In genomic region chr3:82088749-82089148, GRCh38 we compare ENCODE assay signal across 10 cellular contexts.
DNase-seq lines count a peak whose midpoint lies in the region; ATAC-seq, FAIRE-seq and TF ChIP-seq lines count a peak whose summit lies in the region.
"Had no signal": no experiment of that assay in that cellular context is flagged by ENCODE, and none has a peak within 500 bp of the region (broad histone marks: within the 10 kb centered on the region; RNA-seq: fewer than 3 reads in every experiment).

No MANE protein-coding gene starts in this region.

- peaks cover 14% of the 10 kb centered on the region for H3K4me1 ChIP-seq in DOHH2 (ENCODE audit: control insufficient read depth, low read length)
- H3K4me1 ChIP-seq in astrocyte (ENCODE audit: insufficient read depth, low read length), result peaks cover 11% of the 10 kb centered on the region
- H3K4me1 ChIP-seq in hepatocyte (ENCODE audit: insufficient read depth), result no peaks in the 10 kb centered on the region
- peaks cover 41% of the 10 kb centered on the region for H3K4me1 ChIP-seq in GM23338 (ENCODE audit: insufficient read depth)

- no peaks in the 10 kb centered on the region for H3K27me3 Mint-ChIP-seq in astrocyte (ENCODE audit: low read depth, unreplicated experiment)
- peaks cover 1% of the 10 kb centered on the region for H3K27me3 Mint-ChIP-seq in GM23338 (ENCODE audit: insufficient read depth, low read depth, poor library complexity)
- peaks cover 3% of the 10 kb centered on the region for H3K27me3 Mint-ChIP-seq in activated naive CD8-positive, alpha-beta T cell treated with anti-CD3 and anti-CD28 coated beads for 36 hours

- peak overlapping the region; percentile 22; the same call in 1 of the 2 replicates for H3K27ac ChIP-seq in DOHH2 (ENCODE audit: low read depth, low read length)
- no peak overlapping the region for H3K27ac ChIP-seq in astrocyte (ENCODE audit: low read depth, low read length)
- H3K27ac ChIP-seq in hepatocyte, result no peak overlapping the region
- H3K27ac ChIP-seq in GM23338 (ENCODE audit: low read depth), result no peak overlapping the region

- H3K9me2 ChIP-seq in DOHH2 (replicated peaks; ENCODE audit: control insufficient read depth, low read length) (no peaks in the 10 kb centered on the region), hepatocyte (replicated peaks; ENCODE audit: insufficient read depth) (no peaks in the 10 kb centered on the region), GM23338 (ENCODE audit: insufficient read depth) (no peaks in the 10 kb centered on the region; the same call in 1 of the 2 replicates)

- FAIRE-seq in astrocyte (lab: Jason Lieb, UNC), result no peak

- H3K4me3 Mint-ChIP-seq in astrocyte (ENCODE audit: unreplicated experiment), result no peak overlapping the region
- no peak overlapping the region for H3K4me3 Mint-ChIP-seq in GM23338
- H3K4me3 Mint-ChIP-seq in activated naive CD8-positive, alpha-beta T cell treated with anti-CD3 and anti-CD28 coated beads for 36 hours, result no peak overlapping the region
- H3K4me3 Mint-ChIP-seq: mesothelial cell of epicardium had no signal

- DNase-seq in astrocyte (ENCODE audit: low read depth) (no peak), hepatocyte (ENCODE audit: low spot score) (no peak), GM23338 (ENCODE audit: low spot score) (no peak)
- DNase-seq in activated naive CD8-positive, alpha-beta T cell treated with anti-CD3 and anti-CD28 coated beads for 36 hours, result no peak
- DNase-seq: DMS79 treated with DMSO at 0.1 percent for 48 hours had no signal

- no peaks in the 10 kb centered on the region for H3K36me3 ChIP-seq in DOHH2 (ENCODE audit: control insufficient read depth, low read length)
- H3K36me3 ChIP-seq in astrocyte (ENCODE audit: insufficient read depth, low read length), result no peaks in the 10 kb centered on the region
- H3K36me3 ChIP-seq in hepatocyte (replicated peaks; ENCODE audit: insufficient read depth, low read depth), result no peaks in the 10 kb centered on the region
- H3K36me3 ChIP-seq in GM23338 (ENCODE audit: insufficient read depth), result no peaks in the 10 kb centered on the region

- peaks cover 27% of the 10 kb centered on the region for H3K4me1 Mint-ChIP-seq in astrocyte (ENCODE audit: low read depth, unreplicated experiment)
- peaks cover 29% of the 10 kb centered on the region for H3K4me1 Mint-ChIP-seq in GM23338
- H3K4me1 Mint-ChIP-seq in activated naive CD8-positive, alpha-beta T cell treated with anti-CD3 and anti-CD28 coated beads for 36 hours, result no peaks in the 10 kb centered on the region
- H3K4me1 Mint-ChIP-seq: mesothelial cell of epicardium had no signal

- WGBS in hepatocyte (ENCODE audit: low lambda C conversion rate, missing lambda C conversion rate), result 83% methylated on average over 3 of the region's 3 CpGs

- peak overlapping the region; percentile 88 for H3K27ac Mint-ChIP-seq in astrocyte (ENCODE audit: unreplicated experiment)
- H3K27ac Mint-ChIP-seq in GM23338, result no peak overlapping the region; the same call in 1 of the 2 replicates
- no peak overlapping the region for H3K27ac Mint-ChIP-seq in activated naive CD8-positive, alpha-beta T cell treated with anti-CD3 and anti-CD28 coated beads for 36 hours
- H3K27ac Mint-ChIP-seq: mesothelial cell of epicardium had no signal

- ATAC-seq in GM21360 (IDR thresholded peaks at IDR 0.05; ENCODE audit: unreplicated experiment) (peak; percentile 54), HG03432 (IDR thresholded peaks at IDR 0.05; ENCODE audit: unreplicated experiment) (peak; percentile 82), GM19395 (IDR thresholded peaks at IDR 0.05; ENCODE audit: unreplicated experiment) (no peak), GM23338 (no peak)

- H3K4me3 ChIP-seq in DOHH2 (ENCODE audit: low read length), result no peak overlapping the region
- no peak overlapping the region for H3K4me3 ChIP-seq in astrocyte (ENCODE audit: insufficient read depth, low read depth, low read length)
- H3K4me3 ChIP-seq in hepatocyte, result no peak overlapping the region
- no peak overlapping the region for H3K4me3 ChIP-seq in GM23338

- H3K79me2 ChIP-seq in DOHH2 (ENCODE audit: control insufficient read depth, low read length), result no peaks in the 10 kb centered on the region
- H3K79me2 ChIP-seq in astrocyte (ENCODE audit: insufficient read depth, low read length), result no peaks in the 10 kb centered on the region
- no peaks in the 10 kb centered on the region for H3K79me2 ChIP-seq in hepatocyte
- no peaks in the 10 kb centered on the region for H3K79me2 ChIP-seq in GM23338 (replicated peaks; ENCODE audit: insufficient read depth)

- H2AFZ ChIP-seq in astrocyte (ENCODE audit: low read depth, low read length) (peak overlapping the region; percentile 62), hepatocyte (no peak overlapping the region), GM23338 (no peak overlapping the region)

- H3K4me2 ChIP-seq in DOHH2 (ENCODE audit: low read length) (peak overlapping the region; percentile 46), astrocyte (ENCODE audit: low read length) (no peak overlapping the region), hepatocyte (no peak overlapping the region), GM23338 (no peak overlapping the region)

- no peaks in the 10 kb centered on the region for H3K27me3 ChIP-seq in DOHH2 (ENCODE audit: control insufficient read depth, low read length)
- H3K27me3 ChIP-seq in astrocyte (ENCODE audit: insufficient read depth, low read length), result no peaks in the 10 kb centered on the region
- no peaks in the 10 kb centered on the region for H3K27me3 ChIP-seq in hepatocyte
- H3K27me3 ChIP-seq in GM23338 (ENCODE audit: insufficient read depth), result no peaks in the 10 kb centered on the region

- H3K9me3 Mint-ChIP-seq in astrocyte (ENCODE audit: unreplicated experiment), result no peaks in the 10 kb centered on the region
- peaks cover 5% of the 10 kb centered on the region; the same call in 2 of the 3 replicates for H3K9me3 Mint-ChIP-seq in GM23338
- peaks cover 4% of the 10 kb centered on the region for H3K9me3 Mint-ChIP-seq in activated naive CD8-positive, alpha-beta T cell treated with anti-CD3 and anti-CD28 coated beads for 36 hours

- peak overlapping the region; percentile 21 for H3K9ac ChIP-seq in astrocyte (ENCODE audit: low read length)

- H4K20me1 ChIP-seq in DOHH2 (ENCODE audit: control insufficient read depth, insufficient read depth, low read depth, low read length) (no peaks in the 10 kb centered on the region), astrocyte (ENCODE audit: insufficient read depth, low read length) (no peaks in the 10 kb centered on the region), hepatocyte (ENCODE audit: insufficient read depth, poor library complexity, severe bottlenecking) (no peaks in the 10 kb centered on the region), GM23338 (replicated peaks; ENCODE audit: insufficient read depth) (no peaks in the 10 kb centered on the region)

- H3K36me3 Mint-ChIP-seq in astrocyte (ENCODE audit: low read depth, unreplicated experiment) (no peaks in the 10 kb centered on the region), GM23338 (ENCODE audit: low read depth) (peaks cover 5% of the 10 kb centered on the region; the same call in 1 of the 3 replicates)
- H3K36me3 Mint-ChIP-seq in activated naive CD8-positive, alpha-beta T cell treated with anti-CD3 and anti-CD28 coated beads for 36 hours, result no peaks in the 10 kb centered on the region
- H3K36me3 Mint-ChIP-seq: mesothelial cell of epicardium had no signal

- H3F3A ChIP-seq in DOHH2 (ENCODE audit: control insufficient read depth, insufficient read depth), result no peaks in the 10 kb centered on the region
- H3F3A ChIP-seq in GM23338 (replicated peaks; ENCODE audit: low read depth), result no peaks in the 10 kb centered on the region

- TF ChIP-seq CTCF in DOHH2 (IDR thresholded peaks at IDR 0.05; ENCODE audit: low read depth, low read length, poor library complexity, severe bottlenecking), result no peak
- TF ChIP-seq CTCF in astrocyte (IDR thresholded peaks at IDR 0.05; ENCODE audit: insufficient read depth, low read depth, low read length), result no peak
- no peak for TF ChIP-seq CTCF in hepatocyte (IDR thresholded peaks at IDR 0.05; ENCODE audit: poor library complexity)
- no peak for TF ChIP-seq CTCF in GM23338 (conservative IDR thresholded peaks at IDR 0.05; ENCODE audit: low read depth in 2 of 2)

- no peaks in the 10 kb centered on the region for H3K9me3 ChIP-seq in DOHH2 (ENCODE audit: control insufficient read depth, insufficient read depth, low read length)
- H3K9me3 ChIP-seq in astrocyte (ENCODE audit: insufficient read depth, low read depth, low read length), result no peaks in the 10 kb centered on the region
- no peaks in the 10 kb centered on the region for H3K9me3 ChIP-seq in hepatocyte (ENCODE audit: low read depth)

TF ChIP-seq in GM23338, 12 proteins besides CTCF, POLR2A, EP300 and RAD21 (continues in another document):
- TF ChIP-seq ETS1 (IDR thresholded peaks at IDR 0.05) (no peak), CREB1 (CRISPR knock-in tag; IDR thresholded peaks at IDR 0.05; ENCODE audit: low read depth) (no peak)

Comparison
In these comparisons a context has a peak if more than half of its experiments do, and no peak if none do; other contexts are left out.
1. ATAC-seq: peak in GM21360 (single experiment) and HG03432 (single experiment); none in GM19395 (single experiment) and GM23338 (single experiment).